In genomic region chr7:88315532-88315931, GRCh38 we compare ENCODE assay signal across 21 cellular contexts. TPM values are rescaled to one million over a fixed set of nuclear protein-coding genes. Genes with fewer than 3 reads are reported as not detected.
"Had no signal": no experiment of that assay in that cellular context is flagged by ENCODE, and none has a peak within 500 bp of the region (broad histone marks: within the 10 kb centered on the region; RNA-seq: fewer than 3 reads in every experiment).

No MANE protein-coding gene starts in this region.

- H3K9me3 ChIP-seq: colonic mucosa, psoas muscle, right lobe of liver, testis, tibial nerve had no signal

- H3K27ac Mint-ChIP-seq: nephron; stimulated activated effector memory CD8-positive, alpha-beta T cell treated with anti-CD3 and anti-CD28 coated beads, Interleukin-12 subunit alpha, Interleukin-12 subunit beta, amount 100 ng/mL, for 72 hours had no signal

- H3K79me2 ChIP-seq: hepatocyte had no signal

- H3K4me3 Mint-ChIP-seq: naive B cell; nephron; stimulated activated effector memory CD8-positive, alpha-beta T cell treated with anti-CD3 and anti-CD28 coated beads, Interleukin-12 subunit alpha, Interleukin-12 subunit beta, amount 100 ng/mL, for 72 hours; stimulated activated naive CD8-positive, alpha-beta T cell treated with anti-CD3 and anti-CD28 coated beads, Interleukin-15, amount 100 ng/mL, for 72 hours had no signal

- H3K36me3 ChIP-seq: colonic mucosa, right lobe of liver, tibial nerve had no signal

- H3K36me3 Mint-ChIP-seq: naive B cell; stimulated activated effector memory CD8-positive, alpha-beta T cell treated with anti-CD3 and anti-CD28 coated beads, Interleukin-12 subunit alpha, Interleukin-12 subunit beta, amount 100 ng/mL, for 72 hours had no signal

- ATAC-seq: left colon; left ventricle myocardium superior; psoas muscle; right lobe of liver; stimulated activated effector memory CD8-positive, alpha-beta T cell treated with anti-CD3 and anti-CD28 coated beads, Interleukin-12 subunit alpha, Interleukin-12 subunit beta, amount 100 ng/mL, for 72 hours; stimulated activated naive CD8-positive, alpha-beta T cell treated with anti-CD3 and anti-CD28 coated beads, Interleukin-15, amount 100 ng/mL, for 72 hours had no signal

- H3K4me2 ChIP-seq: hepatocyte had no signal

- H3K4me1 Mint-ChIP-seq: stimulated activated effector memory CD8-positive, alpha-beta T cell treated with anti-CD3 and anti-CD28 coated beads, Interleukin-12 subunit alpha, Interleukin-12 subunit beta, amount 100 ng/mL, for 72 hours; stimulated activated naive CD8-positive, alpha-beta T cell treated with anti-CD3 and anti-CD28 coated beads, Interleukin-15, amount 100 ng/mL, for 72 hours had no signal

- H3K4me1 ChIP-seq: colonic mucosa, psoas muscle had no signal

- H3K4me3 ChIP-seq: colonic mucosa, hepatocyte, lung, psoas muscle, right lobe of liver, testis, tibial nerve had no signal

- H3K9me3 Mint-ChIP-seq: nephron; stimulated activated effector memory CD8-positive, alpha-beta T cell treated with anti-CD3 and anti-CD28 coated beads, Interleukin-12 subunit alpha, Interleukin-12 subunit beta, amount 100 ng/mL, for 72 hours; stimulated activated naive CD8-positive, alpha-beta T cell treated with anti-CD3 and anti-CD28 coated beads, Interleukin-15, amount 100 ng/mL, for 72 hours had no signal

- H2AFZ ChIP-seq: hepatocyte had no signal

- H3K27ac ChIP-seq: colonic mucosa, hepatocyte, psoas muscle, right lobe of liver, testis, tibial nerve had no signal

- DNase-seq: colonic mucosa; effector CD4-positive, alpha-beta T cell; foreskin melanocyte; head of caudate nucleus; left colon; left ventricle myocardium superior; mesendoderm; naive B cell; psoas muscle; retina; right lobe of liver; stimulated activated CD4-positive, alpha-beta T cell treated with anti-CD3 and anti-CD28 coated beads, Interleukin-4, amount 100 ng/mL, for 1 hour; stimulated activated CD8-positive, alpha-beta memory T cell treated with anti-CD3 and anti-CD28 coated beads, Interleukin-4, amount 100 ng/mL, for 48 hours; stimulated activated naive CD8-positive, alpha-beta T cell treated with anti-CD3 and anti-CD28 coated beads, Interleukin-15, amount 100 ng/mL, for 72 hours; testis had no signal

RNA-seq across cellular contexts. Expression of gene STEAP4, which starts 8.8 kb away (rescaled TPM):
- total RNA-seq: dermis microvascular lymphatic vessel endothelial cell had no signal
